ENCODE assay signal across 33 cellular contexts in the genomic region with DNA sequence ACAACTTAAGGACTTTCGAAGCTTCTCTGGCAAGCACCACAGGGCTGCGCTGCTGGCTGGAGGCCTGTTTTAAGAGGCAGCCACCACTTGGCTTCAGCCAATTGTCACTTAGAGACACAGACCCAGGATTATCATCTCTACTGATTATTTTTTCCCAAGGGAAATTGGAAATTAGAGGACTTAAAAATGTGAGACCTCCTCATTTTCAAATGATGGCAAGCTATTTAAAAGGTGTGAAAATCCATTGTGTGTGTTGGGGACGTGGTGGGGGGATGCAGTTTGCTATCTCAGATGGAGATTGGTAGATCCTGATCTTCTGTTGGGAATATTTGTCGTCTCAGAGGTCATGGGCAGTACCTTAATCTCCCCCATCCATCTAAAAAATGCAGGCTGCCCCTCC. TPM values are rescaled to one million over a fixed set of nuclear protein-coding genes. Genes with fewer than 3 reads are reported as not detected.
DNase-seq lines count a peak whose midpoint lies in the region; ATAC-seq, FAIRE-seq and TF ChIP-seq lines count a peak whose summit lies in the region.
"Had no signal": no experiment of that assay in that cellular context is flagged by ENCODE, and none has a peak within 500 bp of the region (broad histone marks: within the 10 kb centered on the region; RNA-seq: fewer than 3 reads in every experiment).

No MANE protein-coding gene starts in this region.

- no peak for TF ChIP-seq RAD21 in K562 (CRISPR knock-in tag; conservative IDR thresholded peaks at IDR 0.05 in 1 of 2, IDR thresholded peaks at IDR 0.05 in 1 of 2)

- no peaks in the 10 kb centered on the region for H3K79me2 ChIP-seq in H9 (ENCODE audit: insufficient read depth, low read length)
- H3K79me2 ChIP-seq in K562 (ENCODE audit: control insufficient read depth, insufficient read depth, low read length): no peaks in the 10 kb centered on the region

- WGBS in H9 (ENCODE audit: extremely low coverage, insufficient read length, low lambda C conversion rate): no CpG with 5 or more reads among the region's 4 CpGs
- WGBS in K562 (ENCODE audit: insufficient coverage, low coverage, missing lambda C conversion rate): 18% methylated on average over 4 of the region's 4 CpGs
- 51 to 56% methylated on average over 4 of the region's 4 CpGs for WGBS in thyroid gland, 2 donors

- H3K4me1 ChIP-seq in H9 (ENCODE audit: insufficient read depth, low read length): no peaks in the 10 kb centered on the region
- H3K4me1 ChIP-seq in K562 (replicated peaks in 1 of 2; ENCODE audit: control insufficient read depth in 2 of 2, insufficient read depth in 2 of 2, low read length in 2 of 2): no peaks in the 10 kb centered on the region
- H3K4me1 ChIP-seq in thyroid gland: peaks cover 0 to 5% of the 10 kb centered on the region in 2 donors
- H3K4me1 ChIP-seq: BE2C had no signal

- H3K27ac ChIP-seq in H9 (ENCODE audit: insufficient read length, low read depth, low read length) (no peak overlapping the region), K562 (ENCODE audit: extremely low read depth, low read depth, low read length) (no peak overlapping the region), thyroid gland (no peak overlapping the region)
- H3K27ac ChIP-seq: BLaER1 had no signal

- TF ChIP-seq CTCF in H9 (conservative IDR thresholded peaks at IDR 0.05): no peak
- no peak for TF ChIP-seq CTCF in K562 (IDR thresholded peaks at IDR 0.05 in 2 of 3, conservative IDR thresholded peaks at IDR 0.05 in 1 of 3; ENCODE audit: insufficient read depth in 2 of 3, low read depth in 1 of 3, low read length in 3 of 3)
- TF ChIP-seq CTCF in thyroid gland (IDR thresholded peaks at IDR 0.05): no peak

- no peaks in the 10 kb centered on the region for H3K9me3 Mint-ChIP-seq in H9
- H3K9me3 Mint-ChIP-seq: CD4-positive, alpha-beta memory T cell; CD8-positive, alpha-beta memory T cell had no signal

- peaks cover 15 to 17% of the 10 kb centered on the region in 2 experiments for H3K4me1 Mint-ChIP-seq in H9
- H3K4me1 Mint-ChIP-seq: CD14-positive monocyte; CD4-positive, alpha-beta memory T cell; CD4-positive, CD25-positive, alpha-beta regulatory T cell; CD8-positive, alpha-beta memory T cell had no signal

- H3K27me3 ChIP-seq in H9 (ENCODE audit: insufficient read depth, low read length) (no peaks in the 10 kb centered on the region), K562 (ENCODE audit: control insufficient read depth in 2 of 2, insufficient read depth in 2 of 2, low read length in 2 of 2) (peaks cover 40 to 65% of the 10 kb centered on the region in 2 experiments), thyroid gland (no peaks in the 10 kb centered on the region)
- H3K27me3 ChIP-seq: BE2C, BLaER1 had no signal

- no peaks in the 10 kb centered on the region for H3K23me2 ChIP-seq in H9 (ENCODE audit: insufficient read length, low read depth, low read length, poor library complexity, severe bottlenecking)

- no peak overlapping the region for H3T11ph ChIP-seq in H9 (ENCODE audit: low read length)

- TF ChIP-seq EP300 in K562 (IDR thresholded peaks at IDR 0.05; ENCODE audit: low read length): no peak

- no peaks in the 10 kb centered on the region for H4K20me1 ChIP-seq in H9 (ENCODE audit: control insufficient read depth, insufficient read depth, insufficient read length)
- peaks cover 4% of the 10 kb centered on the region; the same call in 1 of the 2 replicates for H4K20me1 ChIP-seq in K562 (replicated peaks; ENCODE audit: control insufficient read depth, insufficient read depth, low read length)
- H4K20me1 ChIP-seq: BLaER1 had no signal

- H3K4me2 ChIP-seq in H9 (ENCODE audit: insufficient read depth, insufficient read length, low read length) (no peak overlapping the region), K562 (ENCODE audit: insufficient read depth, low read length) (no peak overlapping the region)
- H3K4me2 ChIP-seq: BLaER1 had no signal

- H4K91ac ChIP-seq in H9 (ENCODE audit: insufficient read length, low read depth, low read length): no peak overlapping the region

- TF ChIP-seq POLR2A in K562 (conservative IDR thresholded peaks at IDR 0.05): no peak
- no peak for TF ChIP-seq POLR2A in thyroid gland (IDR thresholded peaks at IDR 0.05)

- no peak overlapping the region for H4K5ac ChIP-seq in H9 (ENCODE audit: insufficient read length, low read depth, low read length)

- in situ Hi-C loops in K562 (cut with MboI): no loop called here

- H3K4me3 Mint-ChIP-seq in H9: no peak overlapping the region
- H3K4me3 Mint-ChIP-seq: CD14-positive monocyte; CD4-positive, alpha-beta memory T cell; CD4-positive, CD25-positive, alpha-beta regulatory T cell; CD8-positive, alpha-beta memory T cell had no signal

- FAIRE-seq in K562 (lab: Jason Lieb, UNC): no peak
- FAIRE-seq: A204.1, GM12878, GM12892, GM18507 had no signal

- intact Hi-C loops in K562 (cut with micrococcal nuclease) (no loop called here), thyroid gland (cut with DNase I) (no loop called here)

- no peak overlapping the region for H2AK5ac ChIP-seq in H9 (ENCODE audit: insufficient read length, low read length)

- H2AFZ ChIP-seq in H9 (ENCODE audit: low read length) (no peak overlapping the region), K562 (ENCODE audit: low read depth, low read length) (no peak overlapping the region)

- CTCF ChIA-PET in K562 (lab: Yijun Ruan, JAX; ENCODE audit: low intra/inter-chr PET ratio): no interaction called here

- no peak overlapping the region for H2BK15ac ChIP-seq in H9 (ENCODE audit: low read depth, low read length)

- H3K27ac Mint-ChIP-seq in H9: no peak overlapping the region
- H3K27ac Mint-ChIP-seq: CD14-positive monocyte; CD4-positive, alpha-beta memory T cell; CD4-positive, CD25-positive, alpha-beta regulatory T cell had no signal

- H2BK12ac ChIP-seq in H9 (ENCODE audit: insufficient read length, low read depth, low read length): no peak overlapping the region

- no peaks in the 10 kb centered on the region for H3K9me3 ChIP-seq in H9 (ENCODE audit: control insufficient read depth, low read depth, low read length)
- no peaks in the 10 kb centered on the region for H3K9me3 ChIP-seq in K562 (replicated peaks; ENCODE audit: control insufficient read depth, insufficient read depth, low read depth, low read length)
- H3K9me3 ChIP-seq in thyroid gland: no peaks in the 10 kb centered on the region
- H3K9me3 ChIP-seq: BE2C, BLaER1 had no signal

- ATAC-seq in K562 (peak; percentile 46; the same call in 2 of the 3 replicates), HG03139 (IDR thresholded peaks at IDR 0.05; ENCODE audit: unreplicated experiment) (no peak)
- ATAC-seq: GM12878 had no signal

- no peak overlapping the region for H3K14ac ChIP-seq in H9 (ENCODE audit: insufficient read depth, low read length)

- no peak overlapping the region for H4K8ac ChIP-seq in H9 (replicated peaks; ENCODE audit: insufficient read length, low read depth, low read length)

- H2BK20ac ChIP-seq in H9 (ENCODE audit: low read depth, low read length, poor library complexity, severe bottlenecking): no peak overlapping the region

- H2BK5ac ChIP-seq in H9 (ENCODE audit: insufficient read length, low read length): no peak overlapping the region

- H3K27me3 Mint-ChIP-seq in H9 (ENCODE audit: low read depth): no peaks in the 10 kb centered on the region; the same call in 1 of the 2 replicates

- no peak overlapping the region for H3K18ac ChIP-seq in H9 (ENCODE audit: insufficient read length, low read depth, low read length)

- H2BK120ac ChIP-seq in H9 (ENCODE audit: low read depth, low read length, poor library complexity, severe bottlenecking): no peak overlapping the region

- no peaks in the 10 kb centered on the region for H3K9me1 ChIP-seq in K562 (ENCODE audit: control insufficient read depth, insufficient read depth, low read length)

- H3K36me3 Mint-ChIP-seq in H9 (ENCODE audit: insufficient read depth in 1 of 3, low read depth in 3 of 3): peaks cover 0 to 1% (median 0%) of the 10 kb centered on the region in 3 experiments; a peak in 1 of 7 replicates
- H3K36me3 Mint-ChIP-seq: CD14-positive monocyte; CD4-positive, alpha-beta memory T cell; CD4-positive, CD25-positive, alpha-beta regulatory T cell; CD8-positive, alpha-beta memory T cell had no signal

- POLR2A ChIA-PET in K562 (lab: Yijun Ruan, JAX): interaction anchor here (0.5 to 2.1 kb wide), 3 partner anchors 9 to 884 kb away, joined by 3 to 8 read pairs (median 3); no protein-coding TSS in a partner anchor

- H3K36me3 ChIP-seq in K562 (ENCODE audit: control insufficient read depth, insufficient read depth, low read length) (no peaks in the 10 kb centered on the region), thyroid gland (no peaks in the 10 kb centered on the region)
- H3K36me3 ChIP-seq: BE2C, BLaER1 had no signal

- H3K4ac ChIP-seq in H9 (ENCODE audit: low read depth, low read length): no peak overlapping the region

- no peaks in the 10 kb centered on the region for H3K79me1 ChIP-seq in H9 (ENCODE audit: insufficient read depth, low read depth, low read length, poor library complexity, severe bottlenecking)

- H3K9ac ChIP-seq in H9 (ENCODE audit: extremely low read depth, insufficient read length, low read length) (peak overlapping the region; percentile 5), K562 (ENCODE audit: insufficient read depth in 1 of 2, low read depth in 2 of 2, low read length in 2 of 2) (no peak overlapping the region)
- H3K9ac ChIP-seq: BLaER1 had no signal

- H3K23ac ChIP-seq in H9 (ENCODE audit: insufficient read length, low read depth, low read length): no peak overlapping the region

- DNase-seq in H9 (no peak), K562 (ENCODE audit: extremely low read depth in 1 of 4, low spot score in 3 of 4) (peak in 1 of 4 experiments; percentile 21), iPS-NIHi11 (ENCODE audit: low spot score) (peak; percentile 48), thyroid gland (peak; percentile 35), NOMO-1 treated with DMSO at 0.1 percent for 48 hours (lab: John Stamatoyannopoulos, UW; ENCODE audit: unreplicated experiment) (no peak), T1000 (lab: John Stamatoyannopoulos, UW) (no peak), RPMI8226 (no peak)
- DNase-seq: 8988T; ACHN; BE2C; C1 segment of cervical spinal cord; CD4-positive, alpha-beta memory T cell; CD4-positive, CD25-positive, alpha-beta regulatory T cell; CD8-positive, alpha-beta memory T cell; COR-L47; DMS 273 treated with DMSO at 0.1 percent for 48 hours; DMS153; DMS53; DMS79; DND-41; EL; GDM1 had no signal

- BruUV-seq in K562 (replicated peaks; lab: Mats Ljungman, UMichigan): no TSS peak

- no peak overlapping the region for H3K4me3 ChIP-seq in K562
- no peak overlapping the region for H3K4me3 ChIP-seq in thyroid gland (replicated peaks in 1 of 3)
- H3K4me3 ChIP-seq: BLaER1, GM12878 had no signal

- H3K56ac ChIP-seq in H9 (ENCODE audit: insufficient read length, low read depth, low read length): no peak overlapping the region

RNA-seq across cellular contexts. Expression of a gene that starts 11.3 kb away (rescaled TPM):
- total RNA-seq in H9 (2021) (0.17 and 0.26 TPM in 2 replicates), K562 (2014; rRNA removed) (not detected in 2 replicates), K562 (2014; rRNA removed; fragmentation: Illumina TruSeq; extraction: Trizol) (not detected in 2 replicates), K562 (2015; rRNA removed; fragmentation: Illumina TruSeq; extraction: Trizol) (not detected in 2 replicates), K562 (2021) (not detected in 2 replicates), thyroid gland (under 1 TPM in 1 of 4 donors, not detected in 3; 0.11 TPM)
- 0.09 TPM in 1 of 2 replicates, not detected in the other for total RNA-seq in K562 (2011; cell fraction: chromatin; rRNA removed; ENCODE audit: low replicate concordance)
- not detected in 2 replicates for total RNA-seq in K562 (2011; cell fraction: nucleolus; rRNA removed)
- not detected in 2 replicates for total RNA-seq in K562 (2011; cell fraction: nucleoplasm; rRNA removed)
- polyA plus RNA-seq in K562 (2011; rRNA removed) (not detected in 2 replicates), K562 (2014; fragmentation: Illumina TruSeq; extraction: Trizol) (not detected in 2 replicates), K562 (2014; fragmentation: Nextera tagmentation; extraction: Ambion mirVana) (not detected), K562 (2014; rRNA removed) (not detected in 2 replicates)
- polyA plus RNA-seq in K562 (2011; cell fraction: cytosol; rRNA removed): not detected in 2 replicates
- 0.10 and 0.11 TPM in 2 replicates for polyA plus RNA-seq in K562 (2011; cell fraction: nucleus; rRNA removed)
- 0.03 TPM in 1 of 2 replicates, not detected in the other for polyA plus RNA-seq in K562 (2012)
- polyA minus RNA-seq in K562 (2011; rRNA and poly(A)+ RNA removed): not detected in 2 replicates
- polyA minus RNA-seq in K562 (2011; cell fraction: cytosol; rRNA and poly(A)+ RNA removed): not detected in 2 replicates
- polyA minus RNA-seq in K562 (2011; cell fraction: nucleus; rRNA and poly(A)+ RNA removed): not detected in 2 replicates
- total RNA-seq: A673; CD4-positive, alpha-beta memory T cell; CD4-positive, CD25-positive, alpha-beta regulatory T cell; CD8-positive, alpha-beta memory T cell; Daoy; G401 had no signal
- polyA plus RNA-seq: AG04450; CD14-positive monocyte; CD4-positive, alpha-beta memory T cell; CD4-positive, CD25-positive, alpha-beta regulatory T cell; CD8-positive, alpha-beta memory T cell had no signal

RNA-seq across cellular contexts. Expression of a gene that starts 31.9 kb away (rescaled TPM):
- total RNA-seq in H9 (2021): not detected in 2 replicates
- not detected in 2 replicates for total RNA-seq in K562 (2011; cell fraction: chromatin; rRNA removed; ENCODE audit: low replicate concordance)
- not detected in 2 replicates for total RNA-seq in K562 (2011; cell fraction: nucleolus; rRNA removed)
- not detected in 2 replicates for total RNA-seq in K562 (2011; cell fraction: nucleoplasm; rRNA removed)
- total RNA-seq in K562 (2014; rRNA removed): not detected in 2 replicates
- not detected in 2 replicates for total RNA-seq in K562 (2014; rRNA removed; fragmentation: Illumina TruSeq; extraction: Trizol)
- not detected in 2 replicates for total RNA-seq in K562 (2015; rRNA removed; fragmentation: Illumina TruSeq; extraction: Trizol)
- not detected in 2 replicates for total RNA-seq in K562 (2021)
- not detected in 2 replicates for polyA plus RNA-seq in K562 (2011; rRNA removed)
- not detected in 2 replicates for polyA plus RNA-seq in K562 (2011; cell fraction: cytosol; rRNA removed)
- not detected in 2 replicates for polyA plus RNA-seq in K562 (2011; cell fraction: nucleus; rRNA removed)
- polyA plus RNA-seq in K562 (2012): not detected in 2 replicates
- polyA plus RNA-seq in K562 (2014; fragmentation: Illumina TruSeq; extraction: Trizol): not detected in 2 replicates
- not detected for polyA plus RNA-seq in K562 (2014; fragmentation: Nextera tagmentation; extraction: Ambion mirVana)
- polyA plus RNA-seq in K562 (2014; rRNA removed): not detected in 2 replicates
- polyA minus RNA-seq in K562 (2011; rRNA and poly(A)+ RNA removed): not detected in 2 replicates
- polyA minus RNA-seq in K562 (2011; cell fraction: cytosol; rRNA and poly(A)+ RNA removed): not detected in 2 replicates
- polyA minus RNA-seq in K562 (2011; cell fraction: nucleus; rRNA and poly(A)+ RNA removed): not detected in 2 replicates
- total RNA-seq in thyroid gland: 1 to 10 TPM in 1 of 4 donors, not detected in 3; 1.6 TPM
- total RNA-seq: A673; CD4-positive, alpha-beta memory T cell; CD4-positive, CD25-positive, alpha-beta regulatory T cell; CD8-positive, alpha-beta memory T cell; Daoy; G401; GM12878 had no signal
- polyA plus RNA-seq: AG04450; CD14-positive monocyte; CD4-positive, alpha-beta memory T cell; CD4-positive, CD25-positive, alpha-beta regulatory T cell; CD8-positive, alpha-beta memory T cell; GM12878 had no signal

Comparison
In these comparisons a context has a peak if more than half of its experiments do, and no peak if none do; other contexts are left out.
1. DNase-seq: peak in iPS-NIHi11 (single experiment) and thyroid gland (2 of 2); none in H9 (single experiment), NOMO-1 treated with DMSO at 0.1 percent for 48 hours (single experiment), T1000 (single experiment) and RPMI8226 (single experiment).